ENCODE assay signal across 15 cellular contexts in genomic region chr1:167625040-167625823, GRCh38.
"Had no signal": no experiment of that assay in that cellular context is flagged by ENCODE, and none has a peak within 500 bp of the region (broad histone marks: within the 10 kb centered on the region; RNA-seq: fewer than 3 reads in every experiment).

No MANE protein-coding gene starts in this region.

- H3K9me3 ChIP-seq: right atrium auricular region had no signal

- H3K9me3 Mint-ChIP-seq: natural killer cell had no signal

- H3K27ac Mint-ChIP-seq: endodermal cell, natural killer cell had no signal

- ATAC-seq: left cardiac atrium, natural killer cell, SK-N-SH treated with all-trans-retinoic acid at 6 μM for 48 hours had no signal

- DNase-seq: activated CD4-positive, alpha-beta T cell treated with anti-CD3 and anti-CD28 coated beads for 48 hours; activated CD8-positive, alpha-beta memory T cell treated with anti-CD3 and anti-CD28 coated beads for 24 hours; activated naive CD4-positive, alpha-beta T cell treated with Interleukin-2 at 50 U/mL for 16 hours; aorta; endodermal cell; immature natural killer cell; left cardiac atrium; natural killer cell; posterior cingulate gyrus; small intestine; substantia nigra; trophoblast cell had no signal

- H3K4me3 Mint-ChIP-seq: endodermal cell, immature natural killer cell, natural killer cell had no signal

- H3K36me3 Mint-ChIP-seq: natural killer cell had no signal

- H3K27me3 ChIP-seq: right atrium auricular region had no signal

- H3K36me3 ChIP-seq: right atrium auricular region had no signal

- H3K4me3 ChIP-seq: lung, right atrium auricular region had no signal

- H3K27ac ChIP-seq: right atrium auricular region had no signal
